Comparison of ENCODE assay signal across 10 cellular contexts in the genomic region with DNA sequence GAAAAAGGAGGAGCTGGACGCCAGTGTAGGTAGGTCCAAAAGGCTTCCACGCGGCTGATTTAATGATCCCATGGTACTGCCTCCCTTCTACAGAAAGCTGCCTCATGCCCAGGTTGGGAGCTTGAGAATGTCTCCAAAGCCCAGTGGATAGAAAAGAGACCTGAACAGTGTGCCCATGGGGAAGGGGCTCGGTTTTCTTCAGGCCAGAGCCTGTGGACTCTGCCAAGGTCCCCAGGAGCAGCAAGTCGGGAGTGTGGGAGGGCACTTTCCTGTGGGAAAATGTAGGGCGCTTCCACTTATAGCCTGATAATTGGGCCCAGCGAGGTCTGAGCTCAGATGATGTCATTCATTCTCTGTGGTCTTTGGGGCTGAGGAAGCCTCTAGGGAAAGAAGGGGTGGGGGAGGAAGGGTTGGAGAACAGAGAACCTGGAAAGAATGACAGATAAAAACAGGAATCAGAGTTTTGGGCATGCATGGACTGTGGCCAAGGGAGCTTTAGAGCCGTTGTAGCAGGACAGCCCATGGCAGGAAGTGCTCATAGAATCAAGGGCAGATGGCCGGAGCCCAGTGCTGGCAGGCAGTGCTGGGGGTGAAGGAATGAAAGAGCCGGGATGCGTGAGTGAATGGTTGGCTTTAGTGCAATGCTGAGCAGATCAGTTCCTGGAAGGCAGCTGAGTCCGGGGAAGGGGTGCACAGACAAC. TPM values are rescaled to one million over a fixed set of nuclear protein-coding genes. Genes with fewer than 3 reads are reported as not detected.
DNase-seq lines count a peak whose midpoint lies in the region; FAIRE-seq and TF ChIP-seq lines count a peak whose summit lies in the region.
"Had no signal": no experiment of that assay in that cellular context is flagged by ENCODE, and none has a peak within 500 bp of the region (broad histone marks: within the 10 kb centered on the region; RNA-seq: fewer than 3 reads in every experiment).

No MANE protein-coding gene starts in this region.

- CTCF ChIA-PET in endothelial cell of umbilical vein (lab: Charles Lee), result interaction anchor here (0.8 kb wide), 1 partner anchor 16 kb away, joined by 3 read pairs; no protein-coding TSS in a partner anchor

- no peak for TF ChIP-seq CTCF in AG09309 (IDR thresholded peaks at IDR 0.05; ENCODE audit: control insufficient read depth, insufficient read depth, low read depth, low read length, missing control alignments)
- TF ChIP-seq CTCF in endothelial cell of umbilical vein (IDR thresholded peaks at IDR 0.05; ENCODE audit: extremely low read depth in 1 of 2, insufficient read depth in 1 of 2, low read depth in 1 of 2, low read length in 2 of 2), result no peak

- no TSS peak for BruUV-seq in endothelial cell of umbilical vein (replicated peaks; lab: Mats Ljungman, UMichigan)

- H3K9ac ChIP-seq in endothelial cell of umbilical vein (replicated peaks; ENCODE audit: extremely low read depth, insufficient read depth, low read length), result no peak overlapping the region

- no peaks in the 10 kb centered on the region for H3K9me3 ChIP-seq in endothelial cell of umbilical vein (replicated peaks; ENCODE audit: control insufficient read depth, insufficient read depth, low read length)

- H3K27me3 ChIP-seq in endothelial cell of umbilical vein (ENCODE audit: control insufficient read depth in 2 of 2, insufficient read depth in 2 of 2, low read length in 2 of 2), result peaks cover 13 to 17% of the 10 kb centered on the region in 2 experiments

- no peaks in the 10 kb centered on the region for H3K4me1 ChIP-seq in endothelial cell of umbilical vein (ENCODE audit: control insufficient read depth, extremely low read depth, insufficient read depth, low read length)

- POLR2A ChIA-PET in endothelial cell of umbilical vein (lab: Charles Lee), result no interaction called here

- H4K20me1 ChIP-seq in endothelial cell of umbilical vein (replicated peaks; ENCODE audit: control insufficient read depth, extremely low read depth, insufficient read depth, low read length), result no peaks in the 10 kb centered on the region

- no peak for TF ChIP-seq POLR2A in endothelial cell of umbilical vein (IDR thresholded peaks at IDR 0.05; ENCODE audit: low read depth, low read length)

- DNase-seq in AG09309 (ENCODE audit: low read depth) (peak; percentile 5), endothelial cell of umbilical vein (ENCODE audit: low read depth, low spot score) (peak; percentile 43), mesenteric fat pad (ENCODE audit: low spot score) (peak; percentile 83), inferior parietal cortex (ENCODE audit: extremely low spot score) (no peak), NCI-H82 (lab: John Stamatoyannopoulos, UW) (no peak), NCI-H2171 (lab: John Stamatoyannopoulos, UW) (no peak)
- DNase-seq in stimulated activated CD4-positive, alpha-beta T cell treated with anti-CD3 and anti-CD28 coated beads, Interleukin-12 subunit alpha, Interleukin-12 subunit beta, amount 100 ng/mL, for 4 hours, result no peak
- DNase-seq: AML-193 had no signal

- no peak for FAIRE-seq in endothelial cell of umbilical vein (lab: Jason Lieb, UNC)

- no peaks in the 10 kb centered on the region for H3K36me3 ChIP-seq in endothelial cell of umbilical vein (ENCODE audit: control insufficient read depth in 2 of 2, extremely low read depth in 1 of 2, insufficient read depth in 2 of 2, low read length in 2 of 2)

- dilution Hi-C loops in endothelial cell of umbilical vein (cut with MboI; ENCODE audit: extremely low pct_ligation_motif_present, low sequenced_read_pairs), result no loop called here

- no peaks in the 10 kb centered on the region for H3K79me2 ChIP-seq in endothelial cell of umbilical vein (ENCODE audit: control insufficient read depth, insufficient read depth, low read length)

- no peak overlapping the region for H3K4me2 ChIP-seq in endothelial cell of umbilical vein (ENCODE audit: insufficient read depth, low read length)
- H3K4me2 ChIP-seq: GM23338 had no signal

- H3K4me3 ChIP-seq in AG09309 (ENCODE audit: control insufficient read depth, low read depth, low read length), result no peak overlapping the region
- no peak overlapping the region for H3K4me3 ChIP-seq in endothelial cell of umbilical vein (replicated peaks in 1 of 3; ENCODE audit: insufficient read depth in 1 of 3, low read depth in 1 of 3, low read length in 3 of 3)
- H3K4me3 ChIP-seq: GM23338 had no signal

- intact Hi-C loops in endothelial cell of umbilical vein (cut with micrococcal nuclease), result no loop called here

- no peaks in the 10 kb centered on the region for H3K9me1 ChIP-seq in endothelial cell of umbilical vein (replicated peaks; ENCODE audit: control insufficient read depth, extremely low read depth, insufficient read depth, low read length)

- H2AFZ ChIP-seq in endothelial cell of umbilical vein (ENCODE audit: low read depth, low read length), result no peak overlapping the region
- H2AFZ ChIP-seq: GM23338 had no signal

- H3K27ac ChIP-seq in endothelial cell of umbilical vein (ENCODE audit: insufficient read depth, low read depth, low read length), result no peak overlapping the region

TF ChIP-seq in PFSK-1, 5 proteins besides CTCF, POLR2A, EP300 and RAD21:
- TF ChIP-seq FOXP2 (optimal IDR thresholded peaks at IDR 0.05; ENCODE audit: borderline replicate concordance, extremely low read depth, extremely low read length, insufficient read depth), result peak; percentile 17
- TF ChIP-seq POLR2AphosphoS5 (IDR thresholded peaks at IDR 0.05; ENCODE audit: low read depth, low read length), result no peak
TF ChIP-seq in PFSK-1: peak in this region for 1.

TF ChIP-seq in endothelial cell of umbilical vein, 7 proteins besides CTCF, POLR2A, EP300 and RAD21:
- TF ChIP-seq FOS (IDR thresholded peaks at IDR 0.05; ENCODE audit: borderline replicate concordance, insufficient read depth, low read length) (no peak), JUN (IDR thresholded peaks at IDR 0.05; ENCODE audit: borderline replicate concordance, insufficient read depth, insufficient read length, low read depth) (no peak), POLR2AphosphoS5 (IDR thresholded peaks at IDR 0.05; ENCODE audit: insufficient read depth, low read depth, low read length) (no peak), MYC (IDR thresholded peaks at IDR 0.05; ENCODE audit: low read depth, low read length) (no peak), EZH2 (IDR thresholded peaks at IDR 0.05; ENCODE audit: borderline replicate concordance, low read depth, low read length, severe bottlenecking) (no peak), GATA2 (IDR thresholded peaks at IDR 0.05; ENCODE audit: insufficient read depth, insufficient read length, low read depth, low read length) (no peak)
- TF ChIP-seq, protein P1, sequence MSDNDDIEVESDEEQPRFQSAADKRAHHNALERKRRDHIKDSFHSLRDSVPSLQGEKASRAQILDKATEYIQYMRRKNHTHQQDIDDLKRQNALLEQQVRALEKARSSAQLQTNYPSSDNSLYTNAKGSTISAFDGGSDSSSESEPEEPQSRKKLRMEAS (IDR thresholded peaks at IDR 0.05; ENCODE audit: insufficient read depth, insufficient read length), result no peak

RNA-seq across cellular contexts. Expression of a gene that starts 42.5 kb away (rescaled TPM):
- polyA plus RNA-seq in PFSK-1 (2012; ENCODE audit: insufficient read length, low read depth), result 76.9 TPM
- 66.3 and 71.8 TPM in 2 replicates for total RNA-seq in endothelial cell of umbilical vein
- 23.5 and 24.7 TPM in 2 replicates for polyA plus RNA-seq in endothelial cell of umbilical vein
- 24.4 and 25.9 TPM in 2 replicates for polyA plus RNA-seq in endothelial cell of umbilical vein (2011; cell fraction: cytosol; rRNA removed)
- 33.5 and 36.3 TPM in 2 replicates for polyA plus RNA-seq in endothelial cell of umbilical vein (2011; cell fraction: nucleus; rRNA removed)
- 39.6 and 47.8 TPM in 2 replicates for polyA plus RNA-seq in endothelial cell of umbilical vein (2012)
- polyA minus RNA-seq in endothelial cell of umbilical vein, result 49.9 and 53.1 TPM in 2 replicates
- 4.3 TPM for polyA minus RNA-seq in endothelial cell of umbilical vein (2011; cell fraction: cytosol; rRNA and poly(A)+ RNA removed)
- 22.0 and 24.7 TPM in 2 replicates for polyA minus RNA-seq in endothelial cell of umbilical vein (2011; cell fraction: nucleus; rRNA and poly(A)+ RNA removed)
- total RNA-seq in mesenteric fat pad, result 56.6 TPM

Comparison
In these comparisons a context has a peak if more than half of its experiments do, and no peak if none do; other contexts are left out.
1. DNase-seq: peak in AG09309 (single experiment), endothelial cell of umbilical vein (single experiment) and mesenteric fat pad (single experiment); none in inferior parietal cortex (single experiment), NCI-H82 (single experiment), NCI-H2171 (single experiment) and stimulated activated CD4-positive, alpha-beta T cell treated with anti-CD3 and anti-CD28 coated beads, Interleukin-12 subunit alpha, Interleukin-12 subunit beta, amount 100 ng/mL, for 4 hours (single experiment).